10 cellular contexts compared by ENCODE assay signal in genomic region chr5:100595152-100595811, GRCh38.
A peak's percentile ranks its signal among the peaks of the same experiment; 100 is the strongest.
DNase-seq lines count a peak whose midpoint lies in the region; ATAC-seq, FAIRE-seq and TF ChIP-seq lines count a peak whose summit lies in the region.
"Had no signal": no experiment of that assay in that cellular context is flagged by ENCODE, and none has a peak within 500 bp of the region (broad histone marks: within the 10 kb centered on the region; RNA-seq: fewer than 3 reads in every experiment).

No MANE protein-coding gene starts in this region.

- TF ChIP-seq CTCF in AG04450 (IDR thresholded peaks at IDR 0.05; ENCODE audit: low read depth, low read length) (no peak), coronary artery (IDR thresholded peaks at IDR 0.05) (no peak), D721Med (IDR thresholded peaks at IDR 0.05; ENCODE audit: insufficient read depth, missing control alignments) (no peak)

- H3K4me3 ChIP-seq in AG04450 (ENCODE audit: low read depth, low read length), result peak overlapping the region; percentile 38
- peak overlapping the region; percentile 51 for H3K4me3 ChIP-seq in coronary artery

- ATAC-seq in HG02970 (IDR thresholded peaks at IDR 0.05; ENCODE audit: low FRiP score, unreplicated experiment), result no peak
- no peak for ATAC-seq in effector memory CD8-positive, alpha-beta T cell (replicated peaks)
- ATAC-seq: HCT116 had no signal

- FAIRE-seq in D721Med (lab: Jason Lieb, UNC), result no peak
- FAIRE-seq: endometrium had no signal

- no peaks in the 10 kb centered on the region for H3K9me3 ChIP-seq in AG04450 (ENCODE audit: control insufficient read depth, insufficient read depth, low read length)

- H3K27ac ChIP-seq in AG04450 (ENCODE audit: low read depth, low read length), result peak overlapping the region; percentile 75
- peak overlapping the region in 1 of 2 donors; percentile 46 for H3K27ac ChIP-seq in coronary artery

- no peaks in the 10 kb centered on the region for H3K4me1 Mint-ChIP-seq in effector memory CD8-positive, alpha-beta T cell (ENCODE audit: low read depth in 2 of 2)

- DNase-seq in AG04450 (ENCODE audit: low read depth, low spot score) (peak; percentile 89), MV-4-11 (lab: John Stamatoyannopoulos, UW) (peak; percentile 70), coronary artery (ENCODE audit: low spot score) (no peak), lung microvascular endothelial cell (ENCODE audit: low read depth in 2 of 2) (peak; percentile 61 to 91), D721Med (ENCODE audit: insufficient read length, low spot score) (no peak)
- no peak for DNase-seq in activated naive CD4-positive, alpha-beta T cell treated with Interleukin-2 at 50 U/mL for 16 hours
- DNase-seq in effector memory CD8-positive, alpha-beta T cell, result no peak

- CTCF ChIA-PET in AG04450 (lab: Charles Lee), result interaction anchor here (0.8 to 1.3 kb wide), 2 partner anchors 17 to 61 kb away, joined by 3 read pairs; partner anchors contain the start of gene FAM174A

- POLR2A ChIA-PET in AG04450 (lab: Yijun Ruan, JAX), result interaction anchor here (1.3 kb wide), 1 partner anchor 60 kb away, joined by 6 read pairs; the partner anchor contains the start of gene FAM174A

- H3K4me3 Mint-ChIP-seq in effector memory CD8-positive, alpha-beta T cell, result no peak overlapping the region

- H3K9me3 Mint-ChIP-seq in effector memory CD8-positive, alpha-beta T cell, result no peaks in the 10 kb centered on the region

- no peak overlapping the region for H3K27ac Mint-ChIP-seq in effector memory CD8-positive, alpha-beta T cell

- no peaks in the 10 kb centered on the region for H3K27me3 Mint-ChIP-seq in effector memory CD8-positive, alpha-beta T cell

- H3K36me3 Mint-ChIP-seq in effector memory CD8-positive, alpha-beta T cell (ENCODE audit: insufficient read depth), result no peaks in the 10 kb centered on the region

- no peaks in the 10 kb centered on the region for H3K27me3 ChIP-seq in AG04450 (ENCODE audit: control insufficient read depth, insufficient read depth, low read length)

Comparison
In these comparisons a context has a peak if more than half of its experiments do, and no peak if none do; other contexts are left out.
1. DNase-seq: peak in AG04450 (single experiment), MV-4-11 (single experiment) and lung microvascular endothelial cell (2 of 2); none in coronary artery (single experiment), D721Med (single experiment), activated naive CD4-positive, alpha-beta T cell treated with Interleukin-2 at 50 U/mL for 16 hours (single experiment) and effector memory CD8-positive, alpha-beta T cell (0 of 3).